ENCODE assay signal across 1 cellular context in genomic region chr12:12717586-12718381, GRCh38.
TF ChIP-seq lines count a peak whose summit lies in the region.

No MANE protein-coding gene starts in this region.

TF ChIP-seq in HepG2, 621 proteins besides CTCF, POLR2A, EP300 and RAD21 (continued from another document and continues in another):
- TF ChIP-seq, protein P1, sequence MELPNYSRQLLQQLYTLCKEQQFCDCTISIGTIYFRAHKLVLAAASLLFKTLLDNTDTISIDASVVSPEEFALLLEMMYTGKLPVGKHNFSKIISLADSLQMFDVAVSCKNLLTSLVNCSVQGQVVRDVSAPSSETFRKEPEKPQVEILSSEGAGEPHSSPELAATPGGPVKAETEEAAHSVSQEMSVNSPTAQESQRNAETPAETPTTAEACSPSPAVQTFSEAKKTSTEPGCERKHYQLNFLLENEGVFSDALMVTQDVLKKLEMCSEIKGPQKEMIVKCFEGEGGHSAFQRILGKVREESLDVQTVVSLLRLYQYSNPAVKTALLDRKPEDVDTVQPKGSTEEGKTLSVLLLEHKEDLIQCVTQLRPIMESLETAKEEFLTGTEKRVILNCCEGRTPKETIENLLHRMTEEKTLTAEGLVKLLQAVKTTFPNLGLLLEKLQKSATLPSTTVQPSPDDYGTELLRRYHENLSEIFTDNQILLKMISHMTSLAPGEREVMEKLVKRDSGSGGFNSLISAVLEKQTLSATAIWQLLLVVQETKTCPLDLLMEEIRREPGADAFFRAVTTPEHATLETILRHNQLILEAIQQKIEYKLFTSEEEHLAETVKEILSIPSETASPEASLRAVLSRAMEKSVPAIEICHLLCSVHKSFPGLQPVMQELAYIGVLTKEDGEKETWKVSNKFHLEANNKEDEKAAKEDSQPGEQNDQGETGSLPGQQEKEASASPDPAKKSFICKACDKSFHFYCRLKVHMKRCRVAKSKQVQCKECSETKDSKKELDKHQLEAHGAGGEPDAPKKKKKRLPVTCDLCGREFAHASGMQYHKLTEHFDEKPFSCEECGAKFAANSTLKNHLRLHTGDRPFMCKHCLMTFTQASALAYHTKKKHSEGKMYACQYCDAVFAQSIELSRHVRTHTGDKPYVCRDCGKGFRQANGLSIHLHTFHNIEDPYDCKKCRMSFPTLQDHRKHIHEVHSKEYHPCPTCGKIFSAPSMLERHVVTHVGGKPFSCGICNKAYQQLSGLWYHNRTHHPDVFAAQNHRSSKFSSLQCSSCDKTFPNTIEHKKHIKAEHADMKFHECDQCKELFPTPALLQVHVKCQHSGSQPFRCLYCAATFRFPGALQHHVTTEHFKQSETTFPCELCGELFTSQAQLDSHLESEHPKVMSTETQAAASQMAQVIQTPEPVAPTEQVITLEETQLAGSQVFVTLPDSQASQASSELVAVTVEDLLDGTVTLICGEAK (IDR thresholded peaks at IDR 0.05): no peak
- TF ChIP-seq, protein P1 (CRISPR knock-in tag; IDR thresholded peaks at IDR 0.05): no peak
- TF ChIP-seq RBFOX2 (IDR thresholded peaks at IDR 0.05; ENCODE audit: low read depth, low read length) (peak; percentile 62), GATA4 (IDR thresholded peaks at IDR 0.05; ENCODE audit: borderline replicate concordance, low read depth) (no peak), GABPA (IDR thresholded peaks at IDR 0.05; ENCODE audit: low read depth, low read length) (no peak), GABPA (CRISPR knock-in tag; IDR thresholded peaks at IDR 0.05; ENCODE audit: low read depth) (no peak), SIN3B (IDR thresholded peaks at IDR 0.05; ENCODE audit: low read length) (no peak), HES4 (CRISPR knock-in tag; IDR thresholded peaks at IDR 0.05; ENCODE audit: borderline replicate concordance) (no peak), ZC3H13 (CRISPR knock-in tag; IDR thresholded peaks at IDR 0.05) (no peak), IKZF4 (CRISPR knock-in tag; IDR thresholded peaks at IDR 0.05; ENCODE audit: borderline replicate concordance, low read depth, not compliant biosample characterization) (no peak), ZNF232 (CRISPR knock-in tag; IDR thresholded peaks at IDR 0.05; ENCODE audit: borderline replicate concordance) (no peak), SSRP1 (CRISPR knock-in tag; IDR thresholded peaks at IDR 0.05) (no peak), FOXK1 (CRISPR knock-in tag; IDR thresholded peaks at IDR 0.05; ENCODE audit: borderline replicate concordance, low read depth) (no peak), HMGXB3 (CRISPR knock-in tag; IDR thresholded peaks at IDR 0.05; ENCODE audit: borderline replicate concordance) (no peak), ZNF253 (CRISPR knock-in tag; IDR thresholded peaks at IDR 0.05; ENCODE audit: borderline replicate concordance) (no peak), SMARCC2 (IDR thresholded peaks at IDR 0.05) (no peak), THAP9 (CRISPR knock-in tag; IDR thresholded peaks at IDR 0.05; ENCODE audit: borderline replicate concordance) (peak; percentile 11; the same call in 1 of the 2 replicates), SALL1 (CRISPR knock-in tag; IDR thresholded peaks at IDR 0.05) (no peak), ZBTB2 (CRISPR knock-in tag; IDR thresholded peaks at IDR 0.05; ENCODE audit: low read depth) (0 out of 2 replicates have a peak, but pooled peaks have one; percentile 13), ZFP37 (CRISPR knock-in tag; IDR thresholded peaks at IDR 0.05; ENCODE audit: borderline replicate concordance) (no peak), CENPX (CRISPR knock-in tag; IDR thresholded peaks at IDR 0.05) (no peak), HOXA3 (CRISPR knock-in tag; IDR thresholded peaks at IDR 0.05) (no peak), TEAD3 (CRISPR knock-in tag; optimal IDR thresholded peaks at IDR 0.05; ENCODE audit: borderline replicate concordance) (no peak), FIP1L1 (IDR thresholded peaks at IDR 0.05; ENCODE audit: borderline replicate concordance, insufficient read depth, low read depth, low read length) (0 out of 2 replicates have a peak, but pooled peaks have one; percentile 16), ATM (IDR thresholded peaks at IDR 0.05; ENCODE audit: borderline replicate concordance) (no peak)
- TF ChIP-seq, protein P2, sequence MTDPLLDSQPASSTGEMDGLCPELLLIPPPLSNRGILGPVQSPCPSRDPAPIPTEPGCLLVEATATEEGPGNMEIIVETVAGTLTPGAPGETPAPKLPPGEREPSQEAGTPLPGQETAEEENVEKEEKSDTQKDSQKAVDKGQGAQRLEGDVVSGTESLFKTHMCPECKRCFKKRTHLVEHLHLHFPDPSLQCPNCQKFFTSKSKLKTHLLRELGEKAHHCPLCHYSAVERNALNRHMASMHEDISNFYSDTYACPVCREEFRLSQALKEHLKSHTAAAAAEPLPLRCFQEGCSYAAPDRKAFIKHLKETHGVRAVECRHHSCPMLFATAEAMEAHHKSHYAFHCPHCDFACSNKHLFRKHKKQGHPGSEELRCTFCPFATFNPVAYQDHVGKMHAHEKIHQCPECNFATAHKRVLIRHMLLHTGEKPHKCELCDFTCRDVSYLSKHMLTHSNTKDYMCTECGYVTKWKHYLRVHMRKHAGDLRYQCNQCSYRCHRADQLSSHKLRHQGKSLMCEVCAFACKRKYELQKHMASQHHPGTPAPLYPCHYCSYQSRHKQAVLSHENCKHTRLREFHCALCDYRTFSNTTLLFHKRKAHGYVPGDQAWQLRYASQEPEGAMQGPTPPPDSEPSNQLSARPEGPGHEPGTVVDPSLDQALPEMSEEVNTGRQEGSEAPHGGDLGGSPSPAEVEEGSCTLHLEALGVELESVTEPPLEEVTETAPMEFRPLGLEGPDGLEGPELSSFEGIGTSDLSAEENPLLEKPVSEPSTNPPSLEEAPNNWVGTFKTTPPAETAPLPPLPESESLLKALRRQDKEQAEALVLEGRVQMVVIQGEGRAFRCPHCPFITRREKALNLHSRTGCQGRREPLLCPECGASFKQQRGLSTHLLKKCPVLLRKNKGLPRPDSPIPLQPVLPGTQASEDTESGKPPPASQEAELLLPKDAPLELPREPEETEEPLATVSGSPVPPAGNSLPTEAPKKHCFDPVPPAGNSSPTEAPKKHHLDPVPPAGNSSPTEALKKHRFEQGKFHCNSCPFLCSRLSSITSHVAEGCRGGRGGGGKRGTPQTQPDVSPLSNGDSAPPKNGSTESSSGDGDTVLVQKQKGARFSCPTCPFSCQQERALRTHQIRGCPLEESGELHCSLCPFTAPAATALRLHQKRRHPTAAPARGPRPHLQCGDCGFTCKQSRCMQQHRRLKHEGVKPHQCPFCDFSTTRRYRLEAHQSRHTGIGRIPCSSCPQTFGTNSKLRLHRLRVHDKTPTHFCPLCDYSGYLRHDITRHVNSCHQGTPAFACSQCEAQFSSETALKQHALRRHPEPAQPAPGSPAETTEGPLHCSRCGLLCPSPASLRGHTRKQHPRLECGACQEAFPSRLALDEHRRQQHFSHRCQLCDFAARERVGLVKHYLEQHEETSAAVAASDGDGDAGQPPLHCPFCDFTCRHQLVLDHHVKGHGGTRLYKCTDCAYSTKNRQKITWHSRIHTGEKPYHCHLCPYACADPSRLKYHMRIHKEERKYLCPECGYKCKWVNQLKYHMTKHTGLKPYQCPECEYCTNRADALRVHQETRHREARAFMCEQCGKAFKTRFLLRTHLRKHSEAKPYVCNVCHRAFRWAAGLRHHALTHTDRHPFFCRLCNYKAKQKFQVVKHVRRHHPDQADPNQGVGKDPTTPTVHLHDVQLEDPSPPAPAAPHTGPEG (CRISPR knock-in tag; IDR thresholded peaks at IDR 0.05): no peak
- TF ChIP-seq, protein P3, sequence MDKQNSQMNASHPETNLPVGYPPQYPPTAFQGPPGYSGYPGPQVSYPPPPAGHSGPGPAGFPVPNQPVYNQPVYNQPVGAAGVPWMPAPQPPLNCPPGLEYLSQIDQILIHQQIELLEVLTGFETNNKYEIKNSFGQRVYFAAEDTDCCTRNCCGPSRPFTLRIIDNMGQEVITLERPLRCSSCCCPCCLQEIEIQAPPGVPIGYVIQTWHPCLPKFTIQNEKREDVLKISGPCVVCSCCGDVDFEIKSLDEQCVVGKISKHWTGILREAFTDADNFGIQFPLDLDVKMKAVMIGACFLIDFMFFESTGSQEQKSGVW (CRISPR knock-in tag; IDR thresholded peaks at IDR 0.05; ENCODE audit: borderline replicate concordance): no peak
- TF ChIP-seq, protein P4, sequence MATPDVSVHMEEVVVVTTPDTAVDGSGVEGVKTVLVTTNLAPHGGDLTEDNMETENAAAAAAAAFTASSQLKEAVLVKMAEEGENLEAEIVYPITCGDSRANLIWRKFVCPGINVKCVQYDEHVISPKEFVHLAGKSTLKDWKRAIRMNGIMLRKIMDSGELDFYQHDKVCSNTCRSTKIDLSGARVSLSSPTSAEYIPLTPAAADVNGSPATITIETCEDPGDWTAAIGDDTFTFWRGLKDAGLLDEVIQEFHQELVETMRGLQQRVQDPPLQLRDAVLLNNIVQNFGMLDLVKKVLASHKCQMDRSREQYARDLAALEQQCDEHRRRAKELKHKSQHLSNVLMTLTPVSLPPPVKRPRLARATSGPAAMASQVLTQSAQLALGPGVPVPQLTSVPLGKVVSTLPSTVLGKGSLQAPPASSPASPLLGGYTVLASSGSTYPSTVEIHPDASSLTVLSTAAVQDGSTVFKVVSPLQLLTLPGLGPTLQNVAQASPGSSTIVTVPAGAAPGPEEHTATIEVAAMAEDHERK (CRISPR knock-in tag; IDR thresholded peaks at IDR 0.05; ENCODE audit: low read depth): no peak
